ENCODE assay signal across 14 cellular contexts in genomic region chr22:46483353-46483752, GRCh38. TPM values are rescaled to one million over a fixed set of nuclear protein-coding genes. Genes with fewer than 3 reads are reported as not detected.
A peak's percentile ranks its signal among the peaks of the same experiment; 100 is the strongest.
DNase-seq lines count a peak whose midpoint lies in the region; ATAC-seq and TF ChIP-seq lines count a peak whose summit lies in the region.
"Had no signal": no experiment of that assay in that cellular context is flagged by ENCODE, and none has a peak within 500 bp of the region (broad histone marks: within the 10 kb centered on the region; RNA-seq: fewer than 3 reads in every experiment).

No MANE protein-coding gene starts in this region.

- no peak overlapping the region for H3K4me3 Mint-ChIP-seq in activated T-cell treated with anti-CD3 and anti-CD28 coated beads, Interleukin-2, amount 50 U/mL, for 24 hours
- H3K4me3 Mint-ChIP-seq in chondrocyte (ENCODE audit: unreplicated experiment), result no peak overlapping the region
- no peak overlapping the region for H3K4me3 Mint-ChIP-seq in stimulated activated naive B cell treated with anti-CD40 and anti-IgM and Interleukin-4, amounts not matched to agents 10 μg/mL and 1 μg/mL and 100 μg/mL, for 72 hours
- H3K4me3 Mint-ChIP-seq: CD4-positive, CD25-positive, alpha-beta regulatory T cell; GM23338 had no signal

- intact Hi-C loops in posterior vena cava (cut with DNase I), result no loop called here

- ATAC-seq in stimulated activated naive B cell treated with anti-CD40 and anti-IgM and Interleukin-4, amounts not matched to agents 10 μg/mL and 1 μg/mL and 100 μg/mL, for 72 hours (replicated peaks), result peak; percentile 73 to 79
- ATAC-seq in GM21515 (IDR thresholded peaks at IDR 0.05; ENCODE audit: unreplicated experiment), result no peak

- DNase-seq in activated T-cell treated with anti-CD3 and anti-CD28 coated beads, Interleukin-2, amount 50 U/mL, for 24 hours, result no peak
- no peak for DNase-seq in activated T-cell treated with anti-CD3 and anti-CD28 coated beads, Interleukin-2, amount 50 U/mL, for 48 hours
- no peak for DNase-seq in chondrocyte (ENCODE audit: low spot score)
- DNase-seq in stimulated activated naive B cell treated with anti-CD40 and anti-IgM and Interleukin-4, amounts not matched to agents 10 μg/mL and 1 μg/mL and 100 μg/mL, for 72 hours, result peak; percentile 25
- DNase-seq in posterior vena cava (ENCODE audit: low spot score), result no peak
- no peak for DNase-seq in pons (ENCODE audit: low spot score)
- DNase-seq: CD4-positive, CD25-positive, alpha-beta regulatory T cell; Karpas-422; NCI-H187 treated with DMSO at 0.1 percent for 48 hours; NCI-H82; SHP77 had no signal

- H3K4me1 ChIP-seq in HEK293 (ENCODE audit: control insufficient read depth, insufficient read depth, low read length), result peaks cover 3% of the 10 kb centered on the region; the same call in 1 of the 2 replicates

- peak overlapping the region; percentile 18 for H3K27ac Mint-ChIP-seq in activated T-cell treated with anti-CD3 and anti-CD28 coated beads, Interleukin-2, amount 50 U/mL, for 24 hours
- peak overlapping the region; percentile 75 for H3K27ac Mint-ChIP-seq in chondrocyte (ENCODE audit: unreplicated experiment)
- peak overlapping the region; percentile 59 for H3K27ac Mint-ChIP-seq in stimulated activated naive B cell treated with anti-CD40 and anti-IgM and Interleukin-4, amounts not matched to agents 10 μg/mL and 1 μg/mL and 100 μg/mL, for 72 hours
- H3K27ac Mint-ChIP-seq: CD4-positive, CD25-positive, alpha-beta regulatory T cell; GM23338 had no signal

- CTCF ChIA-PET in HEK293 (lab: Yijun Ruan, JAX), result interaction anchor here (0.5 kb wide), 1 partner anchor 59 kb away, joined by 3 read pairs; no protein-coding TSS in a partner anchor

- no peaks in the 10 kb centered on the region for H3K9me3 ChIP-seq in HEK293 (ENCODE audit: control insufficient read depth, insufficient read depth, low read depth, low read length)

- peaks cover 18% of the 10 kb centered on the region for H3K27me3 Mint-ChIP-seq in activated T-cell treated with anti-CD3 and anti-CD28 coated beads, Interleukin-2, amount 50 U/mL, for 24 hours
- H3K27me3 Mint-ChIP-seq in chondrocyte (ENCODE audit: low read depth), result no peaks in the 10 kb centered on the region
- H3K27me3 Mint-ChIP-seq in stimulated activated naive B cell treated with anti-CD40 and anti-IgM and Interleukin-4, amounts not matched to agents 10 μg/mL and 1 μg/mL and 100 μg/mL, for 72 hours, result peaks cover 17 to 34% of the 10 kb centered on the region in 2 donors

- no peaks in the 10 kb centered on the region for H3K36me3 Mint-ChIP-seq in activated T-cell treated with anti-CD3 and anti-CD28 coated beads, Interleukin-2, amount 50 U/mL, for 24 hours (ENCODE audit: low read depth)
- peaks cover 2% of the 10 kb centered on the region for H3K36me3 Mint-ChIP-seq in chondrocyte (ENCODE audit: low read depth)
- peaks cover 0 to 2% of the 10 kb centered on the region in 2 donors for H3K36me3 Mint-ChIP-seq in stimulated activated naive B cell treated with anti-CD40 and anti-IgM and Interleukin-4, amounts not matched to agents 10 μg/mL and 1 μg/mL and 100 μg/mL, for 72 hours
- H3K36me3 Mint-ChIP-seq: CD4-positive, CD25-positive, alpha-beta regulatory T cell had no signal

- no peaks in the 10 kb centered on the region for H3K36me3 ChIP-seq in HEK293 (ENCODE audit: control insufficient read depth in 2 of 2, insufficient read depth in 1 of 2, low read length in 2 of 2)

- no peak overlapping the region for H3K27ac ChIP-seq in HEK293 (ENCODE audit: extremely low read depth, low read depth, low read length)

- POLR2A ChIA-PET in HEK293 (lab: Yijun Ruan, JAX), result no interaction called here

- TF ChIP-seq CTCF in HEK293 (tag by site-specific recombination; IDR thresholded peaks at IDR 0.05) (no peak), chondrocyte (IDR thresholded peaks at IDR 0.05) (no peak)

- peaks cover 13% of the 10 kb centered on the region for H3K4me1 Mint-ChIP-seq in activated T-cell treated with anti-CD3 and anti-CD28 coated beads, Interleukin-2, amount 50 U/mL, for 24 hours (ENCODE audit: low read depth)
- H3K4me1 Mint-ChIP-seq in chondrocyte (ENCODE audit: low read depth), result peaks cover 51% of the 10 kb centered on the region
- peaks cover 24 to 32% of the 10 kb centered on the region in 2 donors for H3K4me1 Mint-ChIP-seq in stimulated activated naive B cell treated with anti-CD40 and anti-IgM and Interleukin-4, amounts not matched to agents 10 μg/mL and 1 μg/mL and 100 μg/mL, for 72 hours

- no peak overlapping the region for H3K4me3 ChIP-seq in HEK293 (ENCODE audit: low read depth, low read length)
- H3K4me3 ChIP-seq: GM23338 had no signal

- H3K9me3 Mint-ChIP-seq in activated T-cell treated with anti-CD3 and anti-CD28 coated beads, Interleukin-2, amount 50 U/mL, for 24 hours, result no peaks in the 10 kb centered on the region
- peaks cover 5% of the 10 kb centered on the region for H3K9me3 Mint-ChIP-seq in chondrocyte (ENCODE audit: low read depth)
- peaks cover 0 to 3% of the 10 kb centered on the region in 2 donors for H3K9me3 Mint-ChIP-seq in stimulated activated naive B cell treated with anti-CD40 and anti-IgM and Interleukin-4, amounts not matched to agents 10 μg/mL and 1 μg/mL and 100 μg/mL, for 72 hours

TF ChIP-seq in HEK293, 187 proteins besides CTCF, POLR2A, EP300 and RAD21:
- TF ChIP-seq PRDM1 (tag by site-specific recombination; IDR thresholded peaks at IDR 0.05) (no peak), ZFHX2 (tag by site-specific recombination; conservative IDR thresholded peaks at IDR 0.05) (no peak), EGR2 (tag by site-specific recombination; IDR thresholded peaks at IDR 0.05; ENCODE audit: low read depth) (peak; percentile 33), ZNF48 (tag by site-specific recombination; IDR thresholded peaks at IDR 0.05) (no peak), ZNF449 (tag by site-specific recombination; IDR thresholded peaks at IDR 0.05) (no peak)

RNA-seq across cellular contexts. Expression of gene CELSR1, which starts 54.1 kb away (rescaled TPM):
- total RNA-seq in chondrocyte, result 27.9 to 42.7 TPM (median 29.8 TPM) in 3 replicates
- total RNA-seq in posterior vena cava, result 1 to 10 TPM; 2.6 to 2.8 TPM

Comparison
In these comparisons a context has a peak if more than half of its experiments do, and no peak if none do; other contexts are left out.
1. H3K27ac Mint-ChIP-seq: peak in every context shown above with its lines; median percentile 75 in chondrocyte; 59 in stimulated activated naive B cell treated with anti-CD40 and anti-IgM and Interleukin-4, amounts not matched to agents 10 μg/mL and 1 μg/mL and 100 μg/mL, for 72 hours; 18 in activated T-cell treated with anti-CD3 and anti-CD28 coated beads, Interleukin-2, amount 50 U/mL, for 24 hours.